Comparison of ENCODE assay signal across 8 cellular contexts in genomic region chrX:318068-318738, GRCh38. TPM values are rescaled to one million over a fixed set of nuclear protein-coding genes. Genes with fewer than 3 reads are reported as not detected.
A peak's percentile ranks its signal among the peaks of the same experiment; 100 is the strongest.
DNase-seq lines count a peak whose midpoint lies in the region; ATAC-seq and TF ChIP-seq lines count a peak whose summit lies in the region.

No MANE protein-coding gene starts in this region.

- H3K27ac Mint-ChIP-seq in CD8-positive, alpha-beta memory T cell, result peak overlapping the region; percentile 96 to 99 (median 99)

- peak; percentile 60 for ATAC-seq in GM21576 (IDR thresholded peaks at IDR 0.05; ENCODE audit: unreplicated experiment)
- peak; percentile 63 to 66 for ATAC-seq in activated T-cell treated with anti-CD3 and anti-CD28 coated beads, Interleukin-2, amount 50 U/mL, for 4 hours
- ATAC-seq in thoracic aorta (ENCODE audit: insufficient number of reproducible peaks, low FRiP score, low read depth), result peak; percentile 85

- H3K4me3 ChIP-seq in CD8-positive, alpha-beta memory T cell (ENCODE audit: low read length), result peak overlapping the region; percentile 54
- H3K4me3 ChIP-seq in fibroblast of villous mesenchyme (ENCODE audit: low read depth, low read length) (peak overlapping the region; percentile 84), thoracic aorta (peak overlapping the region; percentile 90)

- peaks cover 0 to 1% (median 0%) of the 10 kb centered on the region in 5 donors for H3K9me3 Mint-ChIP-seq in CD8-positive, alpha-beta memory T cell
- H3K9me3 Mint-ChIP-seq in activated T-cell treated with anti-CD3 and anti-CD28 coated beads, Interleukin-2, amount 50 U/mL, for 4 hours, result no peaks in the 10 kb centered on the region

- peaks cover 30% of the 10 kb centered on the region for H3K4me1 ChIP-seq in CD8-positive, alpha-beta memory T cell (ENCODE audit: insufficient read depth, low read length)
- peaks cover 14 to 15% of the 10 kb centered on the region in 2 donors for H3K4me1 ChIP-seq in thoracic aorta (ENCODE audit: control insufficient read depth in 1 of 2, low read depth in 2 of 2)

- H3K4me1 Mint-ChIP-seq in CD8-positive, alpha-beta memory T cell, result peaks cover 14 to 27% (median 26%) of the 10 kb centered on the region in 3 donors
- peaks cover 25% of the 10 kb centered on the region for H3K4me1 Mint-ChIP-seq in activated T-cell treated with anti-CD3 and anti-CD28 coated beads, Interleukin-2, amount 50 U/mL, for 4 hours (ENCODE audit: low read depth)

- peaks cover 0 to 5% of the 10 kb centered on the region in 2 donors for H3K27me3 Mint-ChIP-seq in CD8-positive, alpha-beta memory T cell
- H3K27me3 Mint-ChIP-seq in activated T-cell treated with anti-CD3 and anti-CD28 coated beads, Interleukin-2, amount 50 U/mL, for 4 hours (ENCODE audit: low read depth), result no peaks in the 10 kb centered on the region

- no peaks in the 10 kb centered on the region for H3K9me3 ChIP-seq in CD8-positive, alpha-beta memory T cell (ENCODE audit: low read length)
- no peaks in the 10 kb centered on the region for H3K9me3 ChIP-seq in thoracic aorta

- in situ Hi-C loops in KBM-7 (cut with MboI; ENCODE audit: low pct_unique_long_range_greater_than_20kb, low sequenced_read_pairs), result no loop called here

- peak overlapping the region; percentile 86 to 96 (median 94) for H3K4me3 Mint-ChIP-seq in CD8-positive, alpha-beta memory T cell
- H3K4me3 Mint-ChIP-seq in activated T-cell treated with anti-CD3 and anti-CD28 coated beads, Interleukin-2, amount 50 U/mL, for 4 hours, result peak overlapping the region; percentile 91

- H3K36me3 Mint-ChIP-seq in CD8-positive, alpha-beta memory T cell, result peaks cover 2 to 19% (median 4%) of the 10 kb centered on the region in 3 donors
- H3K36me3 Mint-ChIP-seq in activated T-cell treated with anti-CD3 and anti-CD28 coated beads, Interleukin-2, amount 50 U/mL, for 4 hours (ENCODE audit: insufficient read depth), result peaks cover 4% of the 10 kb centered on the region

- H3K27me3 ChIP-seq in CD8-positive, alpha-beta memory T cell (ENCODE audit: insufficient read depth, low read length, poor library complexity, severe bottlenecking), result no peaks in the 10 kb centered on the region
- H3K27me3 ChIP-seq in thoracic aorta (replicated peaks; ENCODE audit: insufficient read depth), result no peaks in the 10 kb centered on the region

- CTCF ChIA-PET in CD8-positive, alpha-beta memory T cell (lab: Charles Lee), result no interaction called here

- POLR2A ChIA-PET in CD8-positive, alpha-beta memory T cell (lab: Charles Lee), result no interaction called here

- H3K36me3 ChIP-seq in CD8-positive, alpha-beta memory T cell (ENCODE audit: insufficient read depth, low read length), result no peaks in the 10 kb centered on the region
- H3K36me3 ChIP-seq in thoracic aorta, result peaks cover 16% of the 10 kb centered on the region

- DNase-seq in CD8-positive, alpha-beta memory T cell, result peak; percentile 97 to 98 (median 97)
- DNase-seq in KBM-7 (peak; percentile 100), fibroblast of villous mesenchyme (ENCODE audit: low read depth) (peak; percentile 99), non-pigmented ciliary epithelial cell (ENCODE audit: low read depth) (peak; percentile 96), thoracic aorta (ENCODE audit: low spot score) (peak; percentile 100), DMS153 treated with DMSO at 0.1 percent for 48 hours (lab: John Stamatoyannopoulos, UW; ENCODE audit: unreplicated experiment) (no peak)
- peak; percentile 94 for DNase-seq in activated T-cell treated with anti-CD3 and anti-CD28 coated beads, Interleukin-2, amount 50 U/mL, for 4 hours

- no peak for TF ChIP-seq CTCF in fibroblast of villous mesenchyme (IDR thresholded peaks at IDR 0.05; ENCODE audit: insufficient read depth, low read depth, low read length)
- TF ChIP-seq CTCF in thoracic aorta (IDR thresholded peaks at IDR 0.05), result no peak

- H3K27ac ChIP-seq in CD8-positive, alpha-beta memory T cell (ENCODE audit: low read depth, low read length), result peak overlapping the region; percentile 85
- H3K27ac ChIP-seq in thoracic aorta, result peak overlapping the region; percentile 94 to 97

RNA-seq across cellular contexts. Expression of gene GTPBP6, which starts 0.4 kb away (rescaled TPM):
- 10 to 100 TPM; 77.8 to 78.5 TPM for total RNA-seq in CD8-positive, alpha-beta memory T cell
- polyA plus RNA-seq in CD8-positive, alpha-beta memory T cell, result 55.7 TPM
- total RNA-seq in activated T-cell treated with anti-CD3 and anti-CD28 coated beads, Interleukin-2, amount 50 U/mL, for 4 hours, result 100 to 1,000 TPM; 123 to 142 (median 134) TPM
- total RNA-seq in fibroblast of villous mesenchyme, result 25.5 and 39.6 TPM in 2 replicates
- total RNA-seq in thoracic aorta, result 10 to 100 TPM; 32.6 to 33.5 TPM

RNA-seq across cellular contexts. Expression of gene PLCXD1, which starts 37.0 kb away (rescaled TPM):
- 10 to 100 TPM; 28.5 to 30.6 TPM for total RNA-seq in CD8-positive, alpha-beta memory T cell
- 4.6 TPM for polyA plus RNA-seq in CD8-positive, alpha-beta memory T cell
- total RNA-seq in activated T-cell treated with anti-CD3 and anti-CD28 coated beads, Interleukin-2, amount 50 U/mL, for 4 hours, result 10 to 100 TPM; 23.6 to 57.6 (median 24.1) TPM
- total RNA-seq in fibroblast of villous mesenchyme (8.2 and 13.2 TPM in 2 replicates), thoracic aorta (10 to 100 TPM; 14.5 to 29.0 TPM)
